ENCODE assay signal across 12 cellular contexts in the genomic region with DNA sequence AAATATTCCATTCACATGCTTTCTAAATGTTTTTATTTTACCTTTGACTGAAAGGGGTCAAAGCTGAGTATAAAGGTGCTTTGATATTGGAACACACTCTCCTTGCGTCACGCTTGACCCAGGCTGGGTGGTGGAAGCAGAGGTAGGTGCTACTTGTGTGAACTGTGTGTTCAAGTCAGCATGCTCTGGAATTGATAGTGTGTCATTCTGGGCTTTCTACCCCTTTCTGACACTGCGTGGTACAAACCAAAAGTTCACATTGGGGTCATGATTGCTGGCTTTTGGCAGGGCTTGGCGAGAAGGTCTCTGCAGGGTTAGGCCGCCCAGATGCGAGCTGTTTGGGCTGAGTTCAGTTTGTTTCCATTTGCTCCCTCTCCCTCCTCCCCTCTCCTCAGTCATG.
DNase-seq lines count a peak whose midpoint lies in the region; ATAC-seq and TF ChIP-seq lines count a peak whose summit lies in the region.
"Had no signal": no experiment of that assay in that cellular context is flagged by ENCODE, and none has a peak within 500 bp of the region (broad histone marks: within the 10 kb centered on the region; RNA-seq: fewer than 3 reads in every experiment).

No MANE protein-coding gene starts in this region.

- H3K4me3 ChIP-seq in colonic mucosa (no peak overlapping the region), stomach smooth muscle (ENCODE audit: low read length in 2 of 2) (peak overlapping the region in 1 of 2 donors; percentile 33)

- no peak overlapping the region for H3K9ac ChIP-seq in colonic mucosa (ENCODE audit: low read depth in 2 of 2, low read length in 2 of 2)
- H3K9ac ChIP-seq in stomach smooth muscle (ENCODE audit: low read length in 2 of 2), result peak overlapping the region in 1 of 2 donors; percentile 1

- H3K9me3 ChIP-seq in colonic mucosa (no peaks in the 10 kb centered on the region), stomach smooth muscle (ENCODE audit: control insufficient read depth in 2 of 2, low read length in 2 of 2) (peaks cover 0 to 4% of the 10 kb centered on the region in 2 donors)

- no peaks in the 10 kb centered on the region for H3K36me3 Mint-ChIP-seq in naive thymus-derived CD8-positive, alpha-beta T cell
- H3K36me3 Mint-ChIP-seq: stimulated activated memory B cell treated with anti-CD40 and anti-IgM and Interleukin-4, amounts not matched to agents 10 μg/mL and 1 μg/mL and 100 μg/mL, for 72 hours had no signal

- H3K27ac ChIP-seq in colonic mucosa, result no peak overlapping the region
- peak overlapping the region; percentile 27 for H3K27ac ChIP-seq in layer of hippocampus (ENCODE audit: low read depth, low read length)
- H3K27ac ChIP-seq in stomach smooth muscle (ENCODE audit: low read length), result peak overlapping the region; percentile 64

- no peak overlapping the region for H3K27ac Mint-ChIP-seq in naive thymus-derived CD8-positive, alpha-beta T cell
- H3K27ac Mint-ChIP-seq: stimulated activated memory B cell treated with anti-CD40 and anti-IgM and Interleukin-4, amounts not matched to agents 10 μg/mL and 1 μg/mL and 100 μg/mL, for 72 hours had no signal

- no peaks in the 10 kb centered on the region for H3K4me1 Mint-ChIP-seq in naive thymus-derived CD8-positive, alpha-beta T cell
- H3K4me1 Mint-ChIP-seq: stimulated activated memory B cell treated with anti-CD40 and anti-IgM and Interleukin-4, amounts not matched to agents 10 μg/mL and 1 μg/mL and 100 μg/mL, for 72 hours had no signal

- H3K4me3 Mint-ChIP-seq in naive thymus-derived CD8-positive, alpha-beta T cell, result no peak overlapping the region
- H3K4me3 Mint-ChIP-seq: stimulated activated memory B cell treated with anti-CD40 and anti-IgM and Interleukin-4, amounts not matched to agents 10 μg/mL and 1 μg/mL and 100 μg/mL, for 72 hours had no signal

- H3K36me3 ChIP-seq in colonic mucosa (no peaks in the 10 kb centered on the region), stomach smooth muscle (ENCODE audit: control insufficient read depth in 2 of 2, insufficient read depth in 2 of 2, low read length in 2 of 2) (no peaks in the 10 kb centered on the region)

- H3K27me3 Mint-ChIP-seq in naive thymus-derived CD8-positive, alpha-beta T cell, result peaks cover 0 to 3% (median 0%) of the 10 kb centered on the region in 5 donors
- H3K27me3 Mint-ChIP-seq: stimulated activated memory B cell treated with anti-CD40 and anti-IgM and Interleukin-4, amounts not matched to agents 10 μg/mL and 1 μg/mL and 100 μg/mL, for 72 hours had no signal

- POLR2A ChIA-PET in naive thymus-derived CD8-positive, alpha-beta T cell (lab: Charles Lee), result no interaction called here

- peak; percentile 72 for DNase-seq in LHCN-M2 (ENCODE audit: low read depth)
- peak; percentile 36 for DNase-seq in colonic mucosa
- DNase-seq in naive thymus-derived CD8-positive, alpha-beta T cell, result no peak
- DNase-seq in globus pallidus (ENCODE audit: low spot score), result no peak
- DNase-seq: activated naive CD4-positive, alpha-beta T cell treated with anti-CD3 and anti-CD28 coated beads, Interleukin-2, amount 50 U/mL, for 16 hours; Calu3; NCI-H2029 treated with DMSO at 0.1 percent for 48 hours had no signal

- no peak for TF ChIP-seq CTCF in colonic mucosa (IDR thresholded peaks at IDR 0.05)

- H3K4me1 ChIP-seq in colonic mucosa (no peaks in the 10 kb centered on the region), stomach smooth muscle (ENCODE audit: control insufficient read depth, insufficient read depth, low read length) (peaks cover 21% of the 10 kb centered on the region)

- intact Hi-C loops in colonic mucosa (cut with DNase I), result no loop called here

- H3K27me3 ChIP-seq in colonic mucosa (no peaks in the 10 kb centered on the region), layer of hippocampus (ENCODE audit: control insufficient read depth, insufficient read depth, low read length) (no peaks in the 10 kb centered on the region), stomach smooth muscle (ENCODE audit: control insufficient read depth in 1 of 2, insufficient read depth in 2 of 2, low read length in 2 of 2) (no peaks in the 10 kb centered on the region)

- H3K9me3 Mint-ChIP-seq in naive thymus-derived CD8-positive, alpha-beta T cell, result peaks cover 0 to 4% (median 0%) of the 10 kb centered on the region in 9 donors
- H3K9me3 Mint-ChIP-seq: stimulated activated memory B cell treated with anti-CD40 and anti-IgM and Interleukin-4, amounts not matched to agents 10 μg/mL and 1 μg/mL and 100 μg/mL, for 72 hours had no signal

- ATAC-seq in naive thymus-derived CD8-positive, alpha-beta T cell, result no peak
- ATAC-seq in HG02884 (IDR thresholded peaks at IDR 0.05; ENCODE audit: unreplicated experiment) (no peak), HG03342 (IDR thresholded peaks at IDR 0.05; ENCODE audit: unreplicated experiment) (no peak)
- ATAC-seq: stimulated activated memory B cell treated with anti-CD40 and anti-IgM and Interleukin-4, amounts not matched to agents 10 μg/mL and 1 μg/mL and 100 μg/mL, for 72 hours had no signal

Comparison
In these comparisons a context has a peak if more than half of its experiments do, and no peak if none do; other contexts are left out.
1. DNase-seq: peak in LHCN-M2 (single experiment) and colonic mucosa (single experiment); none in naive thymus-derived CD8-positive, alpha-beta T cell (0 of 10) and globus pallidus (single experiment).